In genomic region chr16:57152096-57153093, GRCh38 we compare ENCODE assay signal across 13 cellular contexts. TPM values are rescaled to one million over a fixed set of nuclear protein-coding genes. Genes with fewer than 3 reads are reported as not detected.
A peak's percentile ranks its signal among the peaks of the same experiment; 100 is the strongest.
DNase-seq lines count a peak whose midpoint lies in the region; ATAC-seq and TF ChIP-seq lines count a peak whose summit lies in the region.
"Had no signal": no experiment of that assay in that cellular context is flagged by ENCODE, and none has a peak within 500 bp of the region (broad histone marks: within the 10 kb centered on the region; RNA-seq: fewer than 3 reads in every experiment).

No MANE protein-coding gene starts in this region.

- no peak overlapping the region for H3K4me3 Mint-ChIP-seq in glutamatergic neuron (ENCODE audit: unreplicated experiment)
- H3K4me3 Mint-ChIP-seq: dendritic cell treated with granulocyte-macrophage colony-stimulating factor and Interleukin-4, amounts not matched to agents 40 ng/mL and 50 ng/mL, for 4 days; HFFc6 had no signal

- no peaks in the 10 kb centered on the region for H3K4me1 Mint-ChIP-seq in glutamatergic neuron (ENCODE audit: low read depth, unreplicated experiment)

- H3K36me3 Mint-ChIP-seq in glutamatergic neuron (ENCODE audit: unreplicated experiment): peaks cover 11% of the 10 kb centered on the region

- H3K4me2 ChIP-seq in OCI-LY7 (ENCODE audit: low read length): no peak overlapping the region

- no peaks in the 10 kb centered on the region for H3K27me3 ChIP-seq in A673 (replicated peaks; ENCODE audit: insufficient read depth, low read depth, low read length, poor library complexity)
- no peaks in the 10 kb centered on the region for H3K27me3 ChIP-seq in SJCRH30

- H3K4me1 ChIP-seq in A673 (ENCODE audit: insufficient read depth, low read length, poor library complexity, severe bottlenecking) (peaks cover 51% of the 10 kb centered on the region), OCI-LY7 (ENCODE audit: insufficient read depth, low read length, poor library complexity, severe bottlenecking) (peaks cover 20% of the 10 kb centered on the region), SJCRH30 (peaks cover 5% of the 10 kb centered on the region; the same call in 1 of the 2 replicates)

- peaks cover 3% of the 10 kb centered on the region for H3K27me3 Mint-ChIP-seq in glutamatergic neuron (ENCODE audit: unreplicated experiment)
- H3K27me3 Mint-ChIP-seq: dendritic cell treated with granulocyte-macrophage colony-stimulating factor and Interleukin-4, amounts not matched to agents 40 ng/mL and 50 ng/mL, for 4 days had no signal

- peaks cover 43% of the 10 kb centered on the region for H3K36me3 ChIP-seq in A673 (ENCODE audit: insufficient read depth, low read length, poor library complexity, severe bottlenecking)
- peaks cover 60% of the 10 kb centered on the region for H3K36me3 ChIP-seq in OCI-LY7 (ENCODE audit: insufficient read depth, low read length)
- H3K36me3 ChIP-seq in SJCRH30: peaks cover 25% of the 10 kb centered on the region

- H3K27ac ChIP-seq in A673 (ENCODE audit: low read depth, low read length, poor library complexity, severe bottlenecking) (peak overlapping the region; percentile 72), OCI-LY7 (ENCODE audit: low read depth, low read length, poor library complexity, severe bottlenecking) (peak overlapping the region; percentile 5), SJCRH30 (no peak overlapping the region)
- H3K27ac ChIP-seq: psoas muscle had no signal

- H3K4me3 ChIP-seq in A673 (ENCODE audit: low read depth, low read length, poor library complexity, severe bottlenecking): no peak overlapping the region
- H3K4me3 ChIP-seq in OCI-LY7 (ENCODE audit: low read depth, low read length, poor library complexity, severe bottlenecking): no peak overlapping the region
- H3K4me3 ChIP-seq in SJCRH30: no peak overlapping the region
- H3K4me3 ChIP-seq: psoas muscle had no signal

- peak overlapping the region; percentile 16 for H3K27ac Mint-ChIP-seq in glutamatergic neuron (ENCODE audit: unreplicated experiment)
- H3K27ac Mint-ChIP-seq: dendritic cell treated with granulocyte-macrophage colony-stimulating factor and Interleukin-4, amounts not matched to agents 40 ng/mL and 50 ng/mL, for 4 days; HFFc6 had no signal

- H3K79me2 ChIP-seq in OCI-LY7 (ENCODE audit: insufficient read depth, low read depth, low read length): no peaks in the 10 kb centered on the region

- no peaks in the 10 kb centered on the region for H3K9me2 ChIP-seq in OCI-LY7 (ENCODE audit: insufficient read depth, low read length)

- no peaks in the 10 kb centered on the region for H3K9me3 ChIP-seq in A673 (ENCODE audit: low read depth, low read length, poor library complexity, severe bottlenecking)
- H3K9me3 ChIP-seq in OCI-LY7 (ENCODE audit: low read length): no peaks in the 10 kb centered on the region
- H3K9me3 ChIP-seq in SJCRH30 (replicated peaks): no peaks in the 10 kb centered on the region
- H3K9me3 ChIP-seq: psoas muscle had no signal

- intact Hi-C loops in A673 (cut with micrococcal nuclease; ENCODE audit: unreplicated experiment) (no loop called here), OCI-LY7 (cut with micrococcal nuclease; ENCODE audit: unreplicated experiment) (no loop called here)

- H2AFZ ChIP-seq in OCI-LY7 (ENCODE audit: low read length): no peak overlapping the region

- no peaks in the 10 kb centered on the region for H3K9me3 Mint-ChIP-seq in glutamatergic neuron (ENCODE audit: unreplicated experiment)
- H3K9me3 Mint-ChIP-seq: dendritic cell treated with granulocyte-macrophage colony-stimulating factor and Interleukin-4, amounts not matched to agents 40 ng/mL and 50 ng/mL, for 4 days; HFFc6 had no signal

- H4K20me1 ChIP-seq in OCI-LY7 (ENCODE audit: insufficient read depth, low read length): no peaks in the 10 kb centered on the region

- DNase-seq in A673 (ENCODE audit: low spot score): no peak
- peak; percentile 45 for DNase-seq in DMS153 (lab: John Stamatoyannopoulos, UW)
- no peak for DNase-seq in OCI-LY7 (ENCODE audit: low spot score)
- no peak for DNase-seq in glutamatergic neuron
- no peak for DNase-seq in SJCRH30
- no peak for DNase-seq in NCI-H2227 (lab: John Stamatoyannopoulos, UW; ENCODE audit: unreplicated experiment)
- no peak for DNase-seq in activated CD4-positive, CD25-positive, alpha-beta regulatory T cell (lab: John Stamatoyannopoulos, UW)
- DNase-seq: activated CD4-positive, alpha-beta T cell treated with anti-CD3 and anti-CD28 coated beads for 4 hours; HFFc6; NCI-H146; psoas muscle had no signal

- no peak for TF ChIP-seq CTCF in A673 (conservative IDR thresholded peaks at IDR 0.05; ENCODE audit: low read depth, low read length)
- no peak for TF ChIP-seq CTCF in OCI-LY7 (conservative IDR thresholded peaks at IDR 0.05; ENCODE audit: low read length)
- TF ChIP-seq CTCF in glutamatergic neuron (IDR thresholded peaks at IDR 0.05; ENCODE audit: partially characterized antibody, unreplicated experiment): no peak

- POLR2A ChIA-PET in A673 (lab: Charles Lee; ENCODE audit: low non-redundant PET) (no interaction called here), OCI-LY7 (lab: Charles Lee) (interaction anchor here (0.7 to 1.1 kb wide), 3 partner anchors 19 to 36 kb away, joined by 3 read pairs; no protein-coding TSS in a partner anchor)

- ATAC-seq in GM18909 (IDR thresholded peaks at IDR 0.05; ENCODE audit: poor library complexity, unreplicated experiment): no peak
- ATAC-seq: psoas muscle had no signal

- CTCF ChIA-PET in A673 (lab: Charles Lee) (interaction anchor here (1.2 kb wide), 1 partner anchor 60 kb away, joined by 4 read pairs; the partner anchor contains the start of gene CPNE2), OCI-LY7 (lab: Charles Lee; ENCODE audit: unreplicated experiment) (interaction anchor here (0.5 to 1.0 kb wide), 3 partner anchors 11 to 621 kb away, joined by 3 read pairs; no protein-coding TSS in a partner anchor)

- BruUV-seq in A673 (replicated peaks; lab: Mats Ljungman, UMichigan) (no TSS peak), OCI-LY7 (replicated peaks; lab: Mats Ljungman, UMichigan) (no TSS peak)

RNA-seq across cellular contexts. Expression of gene PSME3IP1, which starts 33.4 kb away (rescaled TPM):
- 128 and 133 TPM in 2 replicates for total RNA-seq in A673 (2021)
- total RNA-seq in OCI-LY7 (2014; rRNA removed; shearing (Covaris generic)): 89.5 and 111 TPM in 2 replicates
- 152 and 157 TPM in 2 replicates for total RNA-seq in OCI-LY7 (2022)
- 124 TPM for total RNA-seq in glutamatergic neuron (ENCODE audit: unreplicated experiment)
- total RNA-seq in SJCRH30 (2014; rRNA removed; shearing (Covaris generic)): 129 and 142 TPM in 2 replicates

RNA-seq across cellular contexts. Expression of gene RSPRY1, which starts 33.7 kb away (rescaled TPM):
- total RNA-seq in A673 (2021): 45.6 and 47.6 TPM in 2 replicates
- 17.1 and 25.6 TPM in 2 replicates for total RNA-seq in OCI-LY7 (2014; rRNA removed; shearing (Covaris generic))
- 25.2 and 29.7 TPM in 2 replicates for total RNA-seq in OCI-LY7 (2022)
- total RNA-seq in glutamatergic neuron (ENCODE audit: unreplicated experiment): 70.0 TPM
- total RNA-seq in SJCRH30 (2014; rRNA removed; shearing (Covaris generic)): 49.9 and 50.8 TPM in 2 replicates
